Comparison of ENCODE assay signal across 19 cellular contexts in the genomic region with DNA sequence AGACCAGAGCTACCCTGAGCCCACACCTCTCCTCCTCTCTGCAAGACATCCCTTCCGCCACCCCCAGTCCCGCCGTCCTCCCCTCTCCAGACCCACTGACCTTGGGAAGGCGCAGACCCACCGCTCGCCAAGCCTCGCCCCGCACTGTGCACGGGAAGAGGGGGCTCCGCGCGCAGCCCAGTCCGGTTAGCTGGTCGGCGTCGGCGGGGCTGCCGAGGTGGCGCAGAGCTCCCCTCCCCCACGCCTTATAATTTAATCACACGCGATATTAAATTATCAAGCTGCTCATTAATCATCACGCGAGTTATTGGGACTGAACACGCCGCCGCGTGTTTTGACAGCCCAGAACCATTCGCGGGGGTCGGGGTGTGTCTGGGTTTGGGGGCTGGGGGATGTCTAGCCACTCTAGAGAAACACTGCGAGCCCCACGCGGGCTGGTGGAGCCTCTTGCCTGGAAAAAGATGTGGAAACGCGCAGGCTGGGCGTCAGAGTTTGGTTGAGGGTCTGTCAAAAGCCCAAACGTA. TPM values are rescaled to one million over a fixed set of nuclear protein-coding genes. Genes with fewer than 3 reads are reported as not detected.
A peak's percentile ranks its signal among the peaks of the same experiment; 100 is the strongest.
DNase-seq lines count a peak whose midpoint lies in the region; ATAC-seq and TF ChIP-seq lines count a peak whose summit lies in the region.
"Had no signal": no experiment of that assay in that cellular context is flagged by ENCODE, and none has a peak within 500 bp of the region (broad histone marks: within the 10 kb centered on the region; RNA-seq: fewer than 3 reads in every experiment).

A gene (minus strand): TSS at position 188 of the 524 bp plus-strand sequence.

- in situ Hi-C loops in HAP-1 (cut with MboI; ENCODE audit: low sequenced_read_pairs), result no loop called here

- intact Hi-C loops in ascending aorta (cut with DNase I), result no loop called here

- POLR2A ChIA-PET in activated naive CD8-positive, alpha-beta T cell treated with anti-CD3 and anti-CD28 coated beads, Interleukin-2, amount 10 ng/mL, durations not matched to agents 7 days and 5 days (lab: Charles Lee), result no interaction called here

- peak within 1 kb of the TSS; percentile 47 for H3K4me2 ChIP-seq in mesendoderm (ENCODE audit: low read length)

- H3K4ac ChIP-seq in mesendoderm (ENCODE audit: low read depth, low read length), result no peak within 1 kb of the TSS

- H3K18ac ChIP-seq in mesendoderm (ENCODE audit: low read length), result peak within 1 kb of the TSS; percentile 16

- TF ChIP-seq CTCF in ascending aorta (IDR thresholded peaks at IDR 0.05), result no peak

- no peak within 1 kb of the TSS for H2BK15ac ChIP-seq in mesendoderm (replicated peaks; ENCODE audit: low read depth)

- WGBS in mesendoderm (ENCODE audit: extremely low coverage, insufficient coverage, low lambda C conversion rate), result no CpG with 5 or more reads among the region's 38 CpGs

- no peak within 1 kb of the TSS for H2BK120ac ChIP-seq in mesendoderm (ENCODE audit: low read depth, low read length)

- H3K79me2 ChIP-seq in mesendoderm (ENCODE audit: control insufficient read depth, insufficient read depth, low read length), result no peaks in the 10 kb centered on the region

- DNase-seq in activated naive CD8-positive, alpha-beta T cell treated with anti-CD3 and anti-CD28 coated beads, Interleukin-2, amount 10 ng/mL, durations not matched to agents 7 days and 5 days, result no peak
- DNase-seq in activated naive CD8-positive, alpha-beta T cell treated with anti-CD3 and anti-CD28 coated beads for 36 hours, result no peak
- DNase-seq in ascending aorta (ENCODE audit: low spot score in 2 of 2), result no peak
- DNase-seq in mesendoderm, result peak; percentile 31
- no peak for DNase-seq in substantia nigra (lab: John Stamatoyannopoulos, UW)
- DNase-seq in NCI-H226, result no peak
- DNase-seq in dedifferentiated amniotic fluid mesenchymal stem cell (ENCODE audit: extremely low spot score), result no peak
- DNase-seq in HAP-1 (ENCODE audit: low spot score in 2 of 2), result no peak
- DNase-seq: effector memory CD4-positive, alpha-beta T cell; NCI-H1694; NCI-H748 treated with DMSO at 0.1 percent for 48 hours; stimulated activated CD4-positive, alpha-beta T cell treated with anti-CD3 and anti-CD28 coated beads, Interleukin-2, amount 100 ng/mL, for 48 hours; T-helper 9 cell had no signal

- H3K23ac ChIP-seq in mesendoderm (ENCODE audit: low read length), result no peak within 1 kb of the TSS

- H4K8ac ChIP-seq in mesendoderm (ENCODE audit: low read depth, low read length), result no peak within 1 kb of the TSS

- no peaks in the 10 kb centered on the region for H3K36me3 ChIP-seq in ascending aorta
- H3K36me3 ChIP-seq in mesendoderm (ENCODE audit: control insufficient read depth, insufficient read depth, low read length), result no peaks in the 10 kb centered on the region
- no peaks in the 10 kb centered on the region for H3K36me3 ChIP-seq in HAP-1 (replicated peaks)

- peaks cover 2 to 11% of the 10 kb centered on the region in 2 donors for H3K4me1 ChIP-seq in ascending aorta
- no peaks in the 10 kb centered on the region for H3K4me1 ChIP-seq in mesendoderm (ENCODE audit: control insufficient read depth, low read depth, low read length)
- H3K4me1 ChIP-seq in HAP-1, result no peaks in the 10 kb centered on the region

- H3K27ac Mint-ChIP-seq in activated naive CD8-positive, alpha-beta T cell treated with anti-CD3 and anti-CD28 coated beads, Interleukin-2, amount 10 ng/mL, durations not matched to agents 7 days and 5 days, result no peak within 1 kb of the TSS
- H3K27ac Mint-ChIP-seq in activated naive CD8-positive, alpha-beta T cell treated with anti-CD3 and anti-CD28 coated beads for 36 hours, result no peak within 1 kb of the TSS

- H3K9ac ChIP-seq in mesendoderm (ENCODE audit: low read length), result peak within 1 kb of the TSS; percentile 46

- H3K27ac ChIP-seq in ascending aorta (no peak within 1 kb of the TSS), mesendoderm (ENCODE audit: low read depth, low read length) (no peak within 1 kb of the TSS), substantia nigra (ENCODE audit: low read depth, low read length, poor library complexity, severe bottlenecking) (peak within 1 kb of the TSS; percentile 36)
- H3K27ac ChIP-seq: RWPE1 had no signal

- no peaks in the 10 kb centered on the region for H3K79me1 ChIP-seq in mesendoderm (ENCODE audit: low read length)

- H3K9me3 ChIP-seq in ascending aorta (no peaks in the 10 kb centered on the region), HAP-1 (no peaks in the 10 kb centered on the region; the same call in 1 of the 2 replicates)

- H3K56ac ChIP-seq in mesendoderm (ENCODE audit: low read length), result peak within 1 kb of the TSS; percentile 30

- H3K4me1 Mint-ChIP-seq in activated naive CD8-positive, alpha-beta T cell treated with anti-CD3 and anti-CD28 coated beads, Interleukin-2, amount 10 ng/mL, durations not matched to agents 7 days and 5 days, result peaks cover 20% of the 10 kb centered on the region
- H3K4me1 Mint-ChIP-seq in activated naive CD8-positive, alpha-beta T cell treated with anti-CD3 and anti-CD28 coated beads for 36 hours, result peaks cover 19% of the 10 kb centered on the region

- no peak within 1 kb of the TSS for H2AK5ac ChIP-seq in mesendoderm (ENCODE audit: low read length)

- no peak within 1 kb of the TSS for H2BK5ac ChIP-seq in mesendoderm (ENCODE audit: low read length)

- H3K36me3 Mint-ChIP-seq in activated naive CD8-positive, alpha-beta T cell treated with anti-CD3 and anti-CD28 coated beads, Interleukin-2, amount 10 ng/mL, durations not matched to agents 7 days and 5 days, result no peaks in the 10 kb centered on the region
- no peaks in the 10 kb centered on the region for H3K36me3 Mint-ChIP-seq in activated naive CD8-positive, alpha-beta T cell treated with anti-CD3 and anti-CD28 coated beads for 36 hours

- H3K27me3 Mint-ChIP-seq in activated naive CD8-positive, alpha-beta T cell treated with anti-CD3 and anti-CD28 coated beads, Interleukin-2, amount 10 ng/mL, durations not matched to agents 7 days and 5 days, result peaks cover 85% of the 10 kb centered on the region
- H3K27me3 Mint-ChIP-seq in activated naive CD8-positive, alpha-beta T cell treated with anti-CD3 and anti-CD28 coated beads for 36 hours, result peaks cover 80% of the 10 kb centered on the region

- peaks cover 23% of the 10 kb centered on the region for H3K27me3 ChIP-seq in ascending aorta
- H3K27me3 ChIP-seq in mesendoderm (ENCODE audit: insufficient read depth, low read length, poor library complexity), result peaks cover 37% of the 10 kb centered on the region
- peaks cover 4% of the 10 kb centered on the region; the same call in 1 of the 2 replicates for H3K27me3 ChIP-seq in HAP-1 (ENCODE audit: low read depth)

- no peak within 1 kb of the TSS for H4K5ac ChIP-seq in mesendoderm (ENCODE audit: low read length)

- ATAC-seq in activated naive CD8-positive, alpha-beta T cell treated with anti-CD3 and anti-CD28 coated beads, Interleukin-2, amount 10 ng/mL, durations not matched to agents 7 days and 5 days (ENCODE audit: low read depth), result no peak
- ATAC-seq: HCT116 had no signal

- no peaks in the 10 kb centered on the region for H3K9me3 Mint-ChIP-seq in activated naive CD8-positive, alpha-beta T cell treated with anti-CD3 and anti-CD28 coated beads, Interleukin-2, amount 10 ng/mL, durations not matched to agents 7 days and 5 days
- no peaks in the 10 kb centered on the region for H3K9me3 Mint-ChIP-seq in activated naive CD8-positive, alpha-beta T cell treated with anti-CD3 and anti-CD28 coated beads for 36 hours

- H3K4me3 Mint-ChIP-seq in activated naive CD8-positive, alpha-beta T cell treated with anti-CD3 and anti-CD28 coated beads, Interleukin-2, amount 10 ng/mL, durations not matched to agents 7 days and 5 days, result peak within 1 kb of the TSS; percentile 49
- no peak within 1 kb of the TSS for H3K4me3 Mint-ChIP-seq in activated naive CD8-positive, alpha-beta T cell treated with anti-CD3 and anti-CD28 coated beads for 36 hours

- H3K4me3 ChIP-seq in ascending aorta (peak within 1 kb of the TSS; percentile 11 to 14), mesendoderm (ENCODE audit: low read length) (no peak within 1 kb of the TSS), HAP-1 (no peak within 1 kb of the TSS)
- H3K4me3 ChIP-seq: lung had no signal

RNA-seq across cellular contexts. Expression of the gene that starts here (rescaled TPM):
- under 1 TPM in 1 of 2 experiments, not detected in 1; 0.33 TPM for total RNA-seq in activated naive CD8-positive, alpha-beta T cell treated with anti-CD3 and anti-CD28 coated beads, Interleukin-2, amount 10 ng/mL, durations not matched to agents 7 days and 5 days
- not detected for total RNA-seq in activated naive CD8-positive, alpha-beta T cell treated with anti-CD3 and anti-CD28 coated beads for 36 hours
- not detected for total RNA-seq in ascending aorta
- polyA plus RNA-seq in mesendoderm (2013, experiment 1 of 2), result 0.22 TPM
- polyA plus RNA-seq in mesendoderm (2013, experiment 2 of 2), result 0.03 TPM
- total RNA-seq: activated CD8-positive, alpha-beta memory T cell treated with anti-CD3 and anti-CD28 coated beads for 36 hours; lung; posterior vena cava had no signal
- polyA plus RNA-seq: adipose tissue had no signal

Comparison
In these comparisons a context has a peak if more than half of its experiments do, and no peak if none do; other contexts are left out.
1. H3K4me3 ChIP-seq: peak in ascending aorta (2 of 2); none in mesendoderm (single experiment) and HAP-1 (single experiment).